In the genomic region with DNA sequence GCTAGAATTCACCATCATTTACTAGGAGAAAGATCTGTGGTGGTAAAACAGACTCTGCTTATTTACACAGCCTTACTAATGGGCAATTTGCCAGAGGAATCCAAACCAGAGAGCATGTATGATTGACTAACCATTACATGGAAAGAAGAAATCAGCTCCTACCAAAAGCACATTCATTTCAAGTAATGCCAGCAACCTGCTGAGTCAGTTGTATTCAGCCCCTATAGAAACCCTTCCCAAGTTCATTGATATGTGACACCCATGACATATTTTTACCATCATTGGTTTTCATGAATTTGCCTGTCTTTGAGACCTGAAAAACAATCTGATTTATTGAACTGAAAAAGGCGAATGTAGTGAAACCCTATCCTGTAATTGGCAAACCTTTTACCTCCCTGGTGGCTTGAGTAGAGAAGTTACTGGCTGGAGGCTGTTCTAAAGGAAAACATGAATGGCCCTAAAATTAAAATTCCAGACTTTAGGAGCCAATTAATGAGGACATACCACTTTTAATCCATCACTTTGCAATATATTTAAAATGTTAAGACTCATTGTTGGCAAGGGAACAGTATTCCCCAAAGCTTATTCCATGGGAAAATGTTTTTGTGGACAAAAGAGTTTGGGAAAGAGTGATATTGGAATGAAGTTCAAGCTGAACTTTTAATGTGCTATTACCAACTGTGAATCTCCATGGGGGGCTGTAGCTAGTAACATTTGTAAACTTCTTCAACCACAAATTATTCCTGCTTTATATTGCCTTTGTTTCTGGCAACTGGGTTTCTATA, we compare ENCODE assay signal across 1 cellular context.
TF ChIP-seq lines count a peak whose summit lies in the region.

No MANE protein-coding gene starts in this region.

TF ChIP-seq in liver, 16 proteins besides CTCF, POLR2A, EP300 and RAD21 (continued from another document):
- TF ChIP-seq, protein P1, sequence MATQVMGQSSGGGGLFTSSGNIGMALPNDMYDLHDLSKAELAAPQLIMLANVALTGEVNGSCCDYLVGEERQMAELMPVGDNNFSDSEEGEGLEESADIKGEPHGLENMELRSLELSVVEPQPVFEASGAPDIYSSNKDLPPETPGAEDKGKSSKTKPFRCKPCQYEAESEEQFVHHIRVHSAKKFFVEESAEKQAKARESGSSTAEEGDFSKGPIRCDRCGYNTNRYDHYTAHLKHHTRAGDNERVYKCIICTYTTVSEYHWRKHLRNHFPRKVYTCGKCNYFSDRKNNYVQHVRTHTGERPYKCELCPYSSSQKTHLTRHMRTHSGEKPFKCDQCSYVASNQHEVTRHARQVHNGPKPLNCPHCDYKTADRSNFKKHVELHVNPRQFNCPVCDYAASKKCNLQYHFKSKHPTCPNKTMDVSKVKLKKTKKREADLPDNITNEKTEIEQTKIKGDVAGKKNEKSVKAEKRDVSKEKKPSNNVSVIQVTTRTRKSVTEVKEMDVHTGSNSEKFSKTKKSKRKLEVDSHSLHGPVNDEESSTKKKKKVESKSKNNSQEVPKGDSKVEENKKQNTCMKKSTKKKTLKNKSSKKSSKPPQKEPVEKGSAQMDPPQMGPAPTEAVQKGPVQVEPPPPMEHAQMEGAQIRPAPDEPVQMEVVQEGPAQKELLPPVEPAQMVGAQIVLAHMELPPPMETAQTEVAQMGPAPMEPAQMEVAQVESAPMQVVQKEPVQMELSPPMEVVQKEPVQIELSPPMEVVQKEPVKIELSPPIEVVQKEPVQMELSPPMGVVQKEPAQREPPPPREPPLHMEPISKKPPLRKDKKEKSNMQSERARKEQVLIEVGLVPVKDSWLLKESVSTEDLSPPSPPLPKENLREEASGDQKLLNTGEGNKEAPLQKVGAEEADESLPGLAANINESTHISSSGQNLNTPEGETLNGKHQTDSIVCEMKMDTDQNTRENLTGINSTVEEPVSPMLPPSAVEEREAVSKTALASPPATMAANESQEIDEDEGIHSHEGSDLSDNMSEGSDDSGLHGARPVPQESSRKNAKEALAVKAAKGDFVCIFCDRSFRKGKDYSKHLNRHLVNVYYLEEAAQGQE (IDR thresholded peaks at IDR 0.05) = no peak
